Comparison of ENCODE assay signal across 27 cellular contexts in genomic region chr17:42946812-42947211, GRCh38. TPM values are rescaled to one million over a fixed set of nuclear protein-coding genes. Genes with fewer than 3 reads are reported as not detected.
"Had no signal": no experiment of that assay in that cellular context is flagged by ENCODE, and none has a peak within 500 bp of the region (broad histone marks: within the 10 kb centered on the region; RNA-seq: fewer than 3 reads in every experiment).

No MANE protein-coding gene starts in this region.

- H3K27ac ChIP-seq: pancreas, psoas muscle, spleen had no signal

- H3K27me3 ChIP-seq: heart left ventricle, pancreas, spleen had no signal

- H3K27ac Mint-ChIP-seq: stimulated activated memory B cell treated with anti-CD40 and anti-IgM and Interleukin-4, amounts not matched to agents 10 μg/mL and 1 μg/mL and 100 μg/mL, for 72 hours; stimulated activated naive CD8-positive, alpha-beta T cell treated with anti-CD3 and anti-CD28 coated beads, Interleukin-15, Interleukin-2, amounts not matched to agents 100 ng/mL and 50 ng/mL, for 24 hours had no signal

- H3K9me3 Mint-ChIP-seq: stimulated activated memory B cell treated with anti-CD40 and anti-IgM and Interleukin-4, amounts not matched to agents 10 μg/mL and 1 μg/mL and 100 μg/mL, for 72 hours; stimulated activated naive CD8-positive, alpha-beta T cell treated with anti-CD3 and anti-CD28 coated beads, Interleukin-15, Interleukin-2, amounts not matched to agents 100 ng/mL and 50 ng/mL, for 24 hours had no signal

- H3K4me3 ChIP-seq: heart left ventricle, mucosa of descending colon, pancreas, psoas muscle, spleen had no signal

- H3K4me3 Mint-ChIP-seq: naive thymus-derived CD8-positive, alpha-beta T cell; stimulated activated memory B cell treated with anti-CD40 and anti-IgM and Interleukin-4, amounts not matched to agents 10 μg/mL and 1 μg/mL and 100 μg/mL, for 72 hours; stimulated activated naive CD8-positive, alpha-beta T cell treated with anti-CD3 and anti-CD28 coated beads, Interleukin-15, Interleukin-2, amounts not matched to agents 100 ng/mL and 50 ng/mL, for 24 hours had no signal

- ATAC-seq: mucosa of descending colon; naive thymus-derived CD8-positive, alpha-beta T cell; pancreas; psoas muscle; sciatic nerve; stimulated activated memory B cell treated with anti-CD40 and anti-IgM and Interleukin-4, amounts not matched to agents 10 μg/mL and 1 μg/mL and 100 μg/mL, for 72 hours had no signal

- H3K4me1 Mint-ChIP-seq: naive thymus-derived CD8-positive, alpha-beta T cell; stimulated activated memory B cell treated with anti-CD40 and anti-IgM and Interleukin-4, amounts not matched to agents 10 μg/mL and 1 μg/mL and 100 μg/mL, for 72 hours had no signal

- H3K9me3 ChIP-seq: heart left ventricle, mucosa of descending colon, pancreas, psoas muscle, spleen had no signal

- H3K27me3 Mint-ChIP-seq: naive thymus-derived CD8-positive, alpha-beta T cell; stimulated activated memory B cell treated with anti-CD40 and anti-IgM and Interleukin-4, amounts not matched to agents 10 μg/mL and 1 μg/mL and 100 μg/mL, for 72 hours; stimulated activated naive CD8-positive, alpha-beta T cell treated with anti-CD3 and anti-CD28 coated beads, Interleukin-15, Interleukin-2, amounts not matched to agents 100 ng/mL and 50 ng/mL, for 24 hours had no signal

- DNase-seq: cerebellar nuclear complex; dermis blood vessel endothelial cell; foreskin melanocyte; hippocampal formation; mucosa of descending colon; naive thymus-derived CD8-positive, alpha-beta T cell; occipital lobe; pancreas; psoas muscle; retina; spleen; stimulated activated CD4-positive, alpha-beta T cell treated with anti-CD3 and anti-CD28 coated beads, Interleukin-15, amount 100 ng/mL, for 24 hours; stimulated activated CD4-positive, alpha-beta T cell treated with anti-CD3 and anti-CD28 coated beads, Interleukin-1b, Interleukin-23, amount 100 ng/mL, for 48 hours; stimulated activated CD4-positive, alpha-beta T cell treated with anti-CD3 and anti-CD28 coated beads, Interleukin-4, amount 100 ng/mL, for 24 hours; trophoblast cell had no signal

- H3K4me1 ChIP-seq: pancreas, psoas muscle, spleen had no signal

RNA-seq across cellular contexts. Expression of gene PTGES3L, which starts 33.1 kb away (rescaled TPM):
- total RNA-seq: dermis blood vessel endothelial cell, endothelial cell of umbilical vein had no signal

RNA-seq across cellular contexts. Expression of gene G6PC1, which starts 46.2 kb away (rescaled TPM):
- total RNA-seq: dermis blood vessel endothelial cell; endothelial cell of umbilical vein; glomerular endothelial cell; heart left ventricle; kidney epithelial cell; lung microvascular endothelial cell; naive thymus-derived CD8-positive, alpha-beta T cell; occipital lobe; psoas muscle; sciatic nerve; skeletal muscle tissue; spleen; temporal lobe had no signal
- polyA plus RNA-seq: endothelial cell of umbilical vein; esophagus; heart left ventricle; naive thymus-derived CD8-positive, alpha-beta T cell; neural cell; spleen had no signal
